22 cellular contexts compared by ENCODE assay signal in the genomic region with DNA sequence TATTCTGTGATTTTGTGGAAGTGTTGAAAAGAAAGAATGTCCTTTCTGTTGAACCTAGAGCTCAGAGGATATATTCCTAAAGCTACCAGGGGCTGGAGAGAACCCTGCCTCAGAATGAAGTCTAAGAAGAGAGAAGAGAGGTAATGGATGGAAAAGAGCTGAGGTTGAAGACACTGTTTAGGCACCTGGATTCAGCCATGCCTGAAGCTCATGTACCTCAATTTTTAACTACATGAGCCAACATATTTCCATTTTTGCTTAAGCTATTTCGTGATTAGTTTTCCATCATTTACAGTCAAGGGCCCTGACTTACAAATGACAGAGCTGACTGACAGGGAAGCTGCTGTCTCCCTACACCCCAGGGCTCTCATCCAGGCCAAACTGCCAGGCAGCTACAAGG.
"Had no signal": no experiment of that assay in that cellular context is flagged by ENCODE, and none has a peak within 500 bp of the region (broad histone marks: within the 10 kb centered on the region; RNA-seq: fewer than 3 reads in every experiment).

No MANE protein-coding gene starts in this region.

- H3K36me3 Mint-ChIP-seq: activated CD4-positive, alpha-beta memory T cell treated with anti-CD3 and anti-CD28 coated beads for 36 hours; activated naive CD4-positive, alpha-beta T cell treated with anti-CD3 and anti-CD28 coated beads, Interleukin-2, amount 50 U/mL, for 24 hours; WTC11 had no signal

- H3K27me3 Mint-ChIP-seq: activated CD4-positive, alpha-beta memory T cell treated with anti-CD3 and anti-CD28 coated beads for 36 hours; activated naive CD4-positive, alpha-beta T cell treated with anti-CD3 and anti-CD28 coated beads, Interleukin-2, amount 50 U/mL, for 24 hours; activated naive CD8-positive, alpha-beta T cell treated with anti-CD3 and anti-CD28 coated beads, Interleukin-2, amount 50 U/mL, for 24 hours; brain had no signal

- H3K9me3 Mint-ChIP-seq: activated CD4-positive, alpha-beta memory T cell treated with anti-CD3 and anti-CD28 coated beads for 36 hours; activated naive CD4-positive, alpha-beta T cell treated with anti-CD3 and anti-CD28 coated beads, Interleukin-2, amount 50 U/mL, for 24 hours; activated naive CD8-positive, alpha-beta T cell treated with anti-CD3 and anti-CD28 coated beads, Interleukin-2, amount 50 U/mL, for 24 hours; activated T-cell treated with anti-CD3 and anti-CD28 coated beads, Interleukin-2, amount 50 U/mL, for 4 hours; brain; T-helper 1 cell treated with Interleukin-12 subunit alpha and Interleukin-12 subunit beta and Interleukin-4 antibody, amounts not matched to agents 30 μg/mL and 1 μg/mL, for 36 hours; WTC11 had no signal

- H3K9me3 ChIP-seq: MG63 had no signal

- H3K27me3 ChIP-seq: MG63 had no signal

- H3K27ac Mint-ChIP-seq: activated CD4-positive, alpha-beta memory T cell treated with anti-CD3 and anti-CD28 coated beads for 36 hours; activated naive CD4-positive, alpha-beta T cell treated with anti-CD3 and anti-CD28 coated beads, Interleukin-2, amount 50 U/mL, for 24 hours; activated naive CD8-positive, alpha-beta T cell treated with anti-CD3 and anti-CD28 coated beads, Interleukin-2, amount 50 U/mL, for 24 hours; brain; T-helper 1 cell treated with Interleukin-12 subunit alpha and Interleukin-12 subunit beta and Interleukin-4 antibody, amounts not matched to agents 30 μg/mL and 1 μg/mL, for 36 hours; WTC11 had no signal

- ATAC-seq: activated naive CD8-positive, alpha-beta T cell treated with anti-CD3 and anti-CD28 coated beads, Interleukin-2, amount 50 U/mL, for 24 hours; activated T-cell treated with anti-CD3 and anti-CD28 coated beads, Interleukin-2, amount 50 U/mL, for 4 hours; PC-3; WTC11 had no signal

- H3K4me3 Mint-ChIP-seq: activated CD4-positive, alpha-beta memory T cell treated with anti-CD3 and anti-CD28 coated beads for 36 hours; activated naive CD4-positive, alpha-beta T cell treated with anti-CD3 and anti-CD28 coated beads, Interleukin-2, amount 50 U/mL, for 24 hours; activated naive CD8-positive, alpha-beta T cell treated with anti-CD3 and anti-CD28 coated beads, Interleukin-2, amount 50 U/mL, for 24 hours; activated T-cell treated with anti-CD3 and anti-CD28 coated beads, Interleukin-2, amount 50 U/mL, for 4 hours; brain; T-helper 1 cell treated with Interleukin-12 subunit alpha and Interleukin-12 subunit beta and Interleukin-4 antibody, amounts not matched to agents 30 μg/mL and 1 μg/mL, for 36 hours; WTC11 had no signal

- DNase-seq: activated CD4-positive, alpha-beta memory T cell treated with anti-CD3 and anti-CD28 coated beads for 36 hours; activated CD4-positive, alpha-beta T cell treated with anti-CD3 and anti-CD28 coated beads for 48 hours; activated CD4-positive, CD25-positive, alpha-beta regulatory T cell treated with anti-CD3 and anti-CD28 coated beads, Interleukin-2, amount 50 U/mL, for 72 hours; activated CD8-positive, alpha-beta memory T cell treated with anti-CD3 and anti-CD28 coated beads for 24 hours; activated gamma-delta T cell; activated naive CD8-positive, alpha-beta T cell treated with anti-CD3 and anti-CD28 coated beads, Interleukin-2, amount 50 U/mL, for 24 hours; activated T-cell treated with anti-CD3 and anti-CD28 coated beads, Interleukin-2, amount 50 U/mL, for 4 hours; amniotic stem cell; MG63; NCI-H1105; NCI-H1436; NCI-H187; NCI-H2081; NCI-H510A treated with DMSO at 0.1 percent for 48 hours; NCI-H69; PC-3; SHP77 treated with DMSO at 0.1 percent for 48 hours; T-helper 9 cell had no signal

- H3K4me3 ChIP-seq: MG63 had no signal
